Comparison of ENCODE assay signal across 15 cellular contexts in the genomic region with DNA sequence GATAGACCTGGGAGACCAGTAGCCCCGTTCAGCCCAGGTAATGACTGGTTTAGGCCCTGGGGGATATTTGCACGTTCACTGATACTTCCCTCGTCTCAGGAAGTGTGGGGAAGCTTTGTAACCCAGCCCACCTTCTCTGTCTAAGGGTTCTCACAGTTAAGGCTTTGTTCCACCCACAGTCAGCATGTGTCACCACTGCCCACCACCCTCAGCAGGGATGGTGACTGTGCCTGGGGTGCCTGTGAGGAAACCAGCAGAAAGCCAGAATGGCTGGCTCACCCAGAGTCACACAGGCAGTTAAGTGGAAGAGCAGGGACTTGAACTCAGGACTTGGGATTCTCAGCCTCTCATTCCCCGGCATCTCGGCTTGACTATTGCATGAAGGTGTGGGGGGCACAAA. TPM values are rescaled to one million over a fixed set of nuclear protein-coding genes. Genes with fewer than 3 reads are reported as not detected.
DNase-seq lines count a peak whose midpoint lies in the region; ATAC-seq and TF ChIP-seq lines count a peak whose summit lies in the region.
"Had no signal": no experiment of that assay in that cellular context is flagged by ENCODE, and none has a peak within 500 bp of the region (broad histone marks: within the 10 kb centered on the region; RNA-seq: fewer than 3 reads in every experiment).

No MANE protein-coding gene starts in this region.

- peak overlapping the region; percentile 7 for H3K9ac ChIP-seq in NT2/D1 (ENCODE audit: insufficient read length, low read depth)

- H3K27ac ChIP-seq in lung (ENCODE audit: low read depth in 1 of 2, low read length in 1 of 2) (peak overlapping the region; percentile 28 to 55), thoracic aorta (peak overlapping the region; percentile 96 to 99)
- H3K27ac ChIP-seq: WERI-Rb-1 had no signal

- H3K4me1 Mint-ChIP-seq in activated naive CD4-positive, alpha-beta T cell treated with anti-CD3 and anti-CD28 coated beads, Interleukin-2, amount 10 ng/mL, durations not matched to agents 7 days and 5 days: peaks cover 18% of the 10 kb centered on the region

- H3K36me3 ChIP-seq in NT2/D1 (ENCODE audit: insufficient read depth, insufficient read length, low read length): no peaks in the 10 kb centered on the region
- H3K36me3 ChIP-seq in lung (ENCODE audit: control insufficient read depth in 2 of 2, insufficient read depth in 2 of 2, low read length in 2 of 2): no peaks in the 10 kb centered on the region
- no peaks in the 10 kb centered on the region for H3K36me3 ChIP-seq in thoracic aorta
- H3K36me3 ChIP-seq: WERI-Rb-1 had no signal

- CTCF ChIA-PET in activated naive CD4-positive, alpha-beta T cell treated with anti-CD3 and anti-CD28 coated beads, Interleukin-2, amount 10 ng/mL, durations not matched to agents 7 days and 5 days (lab: Charles Lee): interaction anchor here (1.2 kb wide), 1 partner anchor 48 kb away, joined by 3 read pairs; no protein-coding TSS in a partner anchor

- peak; percentile 32 for DNase-seq in activated naive CD4-positive, alpha-beta T cell treated with anti-CD3 and anti-CD28 coated beads, Interleukin-2, amount 50 U/mL, for 16 hours
- DNase-seq in activated naive CD4-positive, alpha-beta T cell treated with anti-CD3 and anti-CD28 coated beads, Interleukin-2, amount 10 ng/mL, durations not matched to agents 7 days and 5 days: no peak
- DNase-seq in NT2/D1 (ENCODE audit: low read depth, low spot score) (no peak), lung (ENCODE audit: low spot score) (no peak), thoracic aorta (ENCODE audit: low spot score) (no peak), occipital lobe (lab: John Stamatoyannopoulos, UW) (no peak)
- no peak for DNase-seq in activated CD4-positive, CD25-positive, alpha-beta regulatory T cell treated with anti-CD3 and anti-CD28 coated beads, Interleukin-2, amount 50 U/mL, for 72 hours
- DNase-seq: MM.1S, NCI-H2107 had no signal

- H3K9me3 Mint-ChIP-seq in activated naive CD4-positive, alpha-beta T cell treated with anti-CD3 and anti-CD28 coated beads, Interleukin-2, amount 10 ng/mL, durations not matched to agents 7 days and 5 days: peaks cover 1% of the 10 kb centered on the region
- H3K9me3 Mint-ChIP-seq: central memory CD8-positive, alpha-beta T cell had no signal

- no peak overlapping the region for H3K27ac Mint-ChIP-seq in activated naive CD4-positive, alpha-beta T cell treated with anti-CD3 and anti-CD28 coated beads, Interleukin-2, amount 10 ng/mL, durations not matched to agents 7 days and 5 days

- H3K27me3 ChIP-seq in NT2/D1 (ENCODE audit: insufficient read depth, insufficient read length): no peaks in the 10 kb centered on the region
- H3K27me3 ChIP-seq in lung (ENCODE audit: control insufficient read depth, insufficient read depth): no peaks in the 10 kb centered on the region
- H3K27me3 ChIP-seq in thoracic aorta (replicated peaks; ENCODE audit: insufficient read depth): no peaks in the 10 kb centered on the region

- H3K9me3 ChIP-seq in NT2/D1 (ENCODE audit: insufficient read depth, low read length): no peaks in the 10 kb centered on the region
- peaks cover 0 to 8% of the 10 kb centered on the region in 2 donors for H3K9me3 ChIP-seq in lung (ENCODE audit: control insufficient read depth in 2 of 2, insufficient read depth in 1 of 2, low read length in 1 of 2)
- H3K9me3 ChIP-seq in thoracic aorta: no peaks in the 10 kb centered on the region

- H3K27me3 Mint-ChIP-seq in activated naive CD4-positive, alpha-beta T cell treated with anti-CD3 and anti-CD28 coated beads, Interleukin-2, amount 10 ng/mL, durations not matched to agents 7 days and 5 days: peaks cover 86% of the 10 kb centered on the region

- H3K4me3 ChIP-seq in NT2/D1 (ENCODE audit: insufficient read length, low read depth) (no peak overlapping the region), lung (no peak overlapping the region), thoracic aorta (no peak overlapping the region)

- H3K4me1 ChIP-seq in NT2/D1 (ENCODE audit: insufficient read depth, insufficient read length) (peaks cover 39% of the 10 kb centered on the region), lung (ENCODE audit: control insufficient read depth in 2 of 2, insufficient read depth in 2 of 2, low read length in 2 of 2) (peaks cover 10 to 22% of the 10 kb centered on the region in 2 donors), thoracic aorta (ENCODE audit: control insufficient read depth in 1 of 2, low read depth in 2 of 2) (peaks cover 54 to 100% of the 10 kb centered on the region in 2 donors)

- WGBS in lung, 2 donors: 58 to 68% methylated on average over 5 of the region's 5 CpGs

- H3K4me3 Mint-ChIP-seq in activated naive CD4-positive, alpha-beta T cell treated with anti-CD3 and anti-CD28 coated beads, Interleukin-2, amount 10 ng/mL, durations not matched to agents 7 days and 5 days: no peak overlapping the region
- H3K4me3 Mint-ChIP-seq: central memory CD8-positive, alpha-beta T cell had no signal

- TF ChIP-seq CTCF in lung (IDR thresholded peaks at IDR 0.05; ENCODE audit: control extremely low read depth, extremely low read depth) (no peak), thoracic aorta (IDR thresholded peaks at IDR 0.05) (no peak)

- ATAC-seq in lung (ENCODE audit: insufficient read depth, low FRiP score) (no peak), thoracic aorta (ENCODE audit: insufficient number of reproducible peaks, low FRiP score, low read depth) (no peak), GM18511 (IDR thresholded peaks at IDR 0.05; ENCODE audit: unreplicated experiment) (no peak)
- ATAC-seq: left lobe of liver had no signal

- H3K36me3 Mint-ChIP-seq in activated naive CD4-positive, alpha-beta T cell treated with anti-CD3 and anti-CD28 coated beads, Interleukin-2, amount 10 ng/mL, durations not matched to agents 7 days and 5 days: no peaks in the 10 kb centered on the region

RNA-seq across cellular contexts. Expression of a gene that starts 5.2 kb away (rescaled TPM):
- under 1 TPM; 0.21 to 0.23 TPM for total RNA-seq in lung
- under 1 TPM; 0.04 to 0.14 TPM for polyA plus RNA-seq in lung
- total RNA-seq in thoracic aorta: 1 to 10 TPM in 1 of 2 donors, under 1 TPM in 1; 0.63 to 3.1 TPM
- not detected for total RNA-seq in occipital lobe
- total RNA-seq: left lobe of liver had no signal
- polyA plus RNA-seq: neural cell had no signal

RNA-seq across cellular contexts. Expression of a gene that starts 14.0 kb away (rescaled TPM):
- total RNA-seq in lung: 10 to 100 TPM; 31.6 to 75.7 TPM
- 10 to 100 TPM; 13.8 to 14.8 TPM for polyA plus RNA-seq in lung
- total RNA-seq in thoracic aorta: 100 to 1,000 TPM; 211 to 324 TPM
- total RNA-seq in occipital lobe: 1.4 TPM
- polyA plus RNA-seq: neural cell had no signal

RNA-seq across cellular contexts. Expression of a gene that starts 33.2 kb away (rescaled TPM):
- total RNA-seq in lung: 1 to 10 TPM; 4.7 to 5.4 TPM
- 1 to 10 TPM in 1 of 2 donors, under 1 TPM in 1; 0.96 to 2.2 TPM for polyA plus RNA-seq in lung
- total RNA-seq in thoracic aorta: 10 to 100 TPM in 1 of 2 donors, 1 to 10 TPM in 1; 3.7 to 11.0 TPM
- 2.7 TPM for total RNA-seq in occipital lobe

RNA-seq across cellular contexts. Expression of a gene that starts 36.6 kb away (rescaled TPM):
- 1 to 10 TPM in 1 of 2 donors, under 1 TPM in 1; 0.85 to 3.0 TPM for total RNA-seq in lung
- polyA plus RNA-seq in lung: 1 to 10 TPM in 1 of 2 donors, under 1 TPM in 1; 0.98 to 7.3 TPM
- not detected for total RNA-seq in thoracic aorta
- not detected for total RNA-seq in occipital lobe
- total RNA-seq: ureter had no signal
- polyA plus RNA-seq: neural cell had no signal

RNA-seq across cellular contexts. Expression of a gene that starts 51.9 kb away (rescaled TPM):
- total RNA-seq in lung (10 to 100 TPM; 17.0 to 21.7 TPM), thoracic aorta (10 to 100 TPM; 18.5 to 26.7 TPM), occipital lobe (19.7 TPM)
- polyA plus RNA-seq in lung: 10 to 100 TPM in 1 of 2 donors, 1 to 10 TPM in 1; 8.8 to 11.2 TPM

Comparison
In these comparisons a context has a peak if more than half of its experiments do, and no peak if none do; other contexts are left out.
1. RNA of a gene that starts 14.0 kb away (total RNA-seq): 211 to 324 TPM in thoracic aorta and 31.6 to 75.7 TPM in lung; 1.4 TPM in occipital lobe (single experiment); every median in the first group is over 10 times any median in the second.